Comparison of ENCODE assay signal across 8 cellular contexts in genomic region chr5:33435893-33436490, GRCh38. TPM values are rescaled to one million over a fixed set of nuclear protein-coding genes. Genes with fewer than 3 reads are reported as not detected.
DNase-seq lines count a peak whose midpoint lies in the region; ATAC-seq and TF ChIP-seq lines count a peak whose summit lies in the region.
"Not testable (repeated sequence)": the region's sequence is repeated elsewhere in the genome, so short reads cannot be mapped to it uniquely, and the experiment has no call there.

No MANE protein-coding gene starts in this region.

- peak; percentile 58 for TF ChIP-seq CTCF in AG04450 (IDR thresholded peaks at IDR 0.05; ENCODE audit: low read depth, low read length)

- not testable (repeated sequence) for H3K4me3 Mint-ChIP-seq in T-helper 17 cell

- not testable (repeated sequence) for H3K9me3 ChIP-seq in AG04450 (ENCODE audit: control insufficient read depth, insufficient read depth, low read length); T-helper 17 cell (ENCODE audit: control insufficient read depth, low read length, poor library complexity, severe bottlenecking)

- H3K27me3 ChIP-seq in AG04450 (ENCODE audit: control insufficient read depth, insufficient read depth, low read length): not testable (repeated sequence)

- POLR2A ChIA-PET in AG04450 (lab: Yijun Ruan, JAX): not testable (repeated sequence)

- DNase-seq in AG04450 (ENCODE audit: low read depth, low spot score): not testable (repeated sequence)
- DNase-seq in NCI-H1930 (lab: John Stamatoyannopoulos, UW) (peak; percentile 61 to 82), T-helper 17 cell (peak; percentile 29 to 42 (median 37)), amniotic epithelial cell (ENCODE audit: low read depth) (peak; percentile 70), left ventricle myocardium superior (peak; percentile 57), sciatic nerve (ENCODE audit: low spot score) (peak; percentile 78)

- H3K4me1 Mint-ChIP-seq in T-helper 17 cell: not testable (repeated sequence)

- H3K27ac Mint-ChIP-seq in T-helper 17 cell: not testable (repeated sequence)

- peak; percentile 60 for ATAC-seq in GM18861 (IDR thresholded peaks at IDR 0.05; ENCODE audit: unreplicated experiment)
- ATAC-seq in HG03039 (IDR thresholded peaks at IDR 0.05; ENCODE audit: unreplicated experiment): peak; percentile 39
- ATAC-seq in T-helper 17 cell: peak; percentile 61
- peak; percentile 18 for ATAC-seq in left ventricle myocardium superior
- not testable (repeated sequence) for ATAC-seq in sciatic nerve

- not testable (repeated sequence) for H3K36me3 Mint-ChIP-seq in T-helper 17 cell (ENCODE audit: low read depth)

- H3K27me3 Mint-ChIP-seq in T-helper 17 cell: not testable (repeated sequence)

- not testable (repeated sequence) for H3K4me3 ChIP-seq in AG04450 (ENCODE audit: low read depth, low read length)

- intact Hi-C loops in left ventricle myocardium superior (cut with micrococcal nuclease): loop anchor here (10.0 kb wide), 2 partner anchors 499 to 539 kb away; partner anchors contain the start of gene RXFP3
- intact Hi-C loops in sciatic nerve (cut with DNase I): not testable (repeated sequence)

- CTCF ChIA-PET in AG04450 (lab: Charles Lee): interaction anchor here (0.7 to 1.7 kb wide), 2 partner anchors 532 to 534 kb away, joined by 4 to 15 read pairs; no protein-coding TSS in a partner anchor

- H3K27ac ChIP-seq in AG04450 (ENCODE audit: low read depth, low read length): not testable (repeated sequence)

RNA-seq across cellular contexts. Expression of gene TARS1, which starts 4.8 kb away (rescaled TPM):
- polyA plus RNA-seq in AG04450 (2011; rRNA removed): 175 and 229 TPM in 2 replicates
- polyA minus RNA-seq in AG04450 (2011; rRNA and poly(A)+ RNA removed): 89.4 and 119 TPM in 2 replicates
- total RNA-seq in T-helper 17 cell: 10 to 100 TPM; 49.0 to 55.4 TPM
- total RNA-seq in left ventricle myocardium superior: 68.4 TPM
- 74.4 TPM for total RNA-seq in sciatic nerve
